ENCODE assay signal across 8 cellular contexts in genomic region chr11:62394825-62395538, GRCh38. TPM values are rescaled to one million over a fixed set of nuclear protein-coding genes. Genes with fewer than 3 reads are reported as not detected.
A peak's percentile ranks its signal among the peaks of the same experiment; 100 is the strongest.
DNase-seq lines count a peak whose midpoint lies in the region; ATAC-seq lines count a peak whose summit lies in the region.

No MANE protein-coding gene starts in this region.

- H3K9me3 Mint-ChIP-seq in CD8-positive, alpha-beta memory T cell: no peaks in the 10 kb centered on the region
- no peaks in the 10 kb centered on the region for H3K9me3 Mint-ChIP-seq in activated CD8-positive, alpha-beta memory T cell treated with anti-CD3 and anti-CD28 coated beads, Interleukin-2, amount 10 ng/mL, durations not matched to agents 7 days and 5 days (ENCODE audit: low read depth)

- no peak overlapping the region for H3K4me3 Mint-ChIP-seq in CD8-positive, alpha-beta memory T cell
- no peak overlapping the region for H3K4me3 Mint-ChIP-seq in activated CD8-positive, alpha-beta memory T cell treated with anti-CD3 and anti-CD28 coated beads, Interleukin-2, amount 10 ng/mL, durations not matched to agents 7 days and 5 days

- no peak overlapping the region for H3K27ac Mint-ChIP-seq in CD8-positive, alpha-beta memory T cell
- no peak overlapping the region for H3K27ac Mint-ChIP-seq in activated CD8-positive, alpha-beta memory T cell treated with anti-CD3 and anti-CD28 coated beads, Interleukin-2, amount 10 ng/mL, durations not matched to agents 7 days and 5 days

- H3K36me3 Mint-ChIP-seq in CD8-positive, alpha-beta memory T cell: no peaks in the 10 kb centered on the region
- no peaks in the 10 kb centered on the region for H3K36me3 Mint-ChIP-seq in activated CD8-positive, alpha-beta memory T cell treated with anti-CD3 and anti-CD28 coated beads, Interleukin-2, amount 10 ng/mL, durations not matched to agents 7 days and 5 days

- no peak overlapping the region for H3K4me3 ChIP-seq in CD8-positive, alpha-beta memory T cell (ENCODE audit: low read length)

- peaks cover 19% of the 10 kb centered on the region for H3K4me1 ChIP-seq in CD8-positive, alpha-beta memory T cell (ENCODE audit: insufficient read depth, low read length)

- no peak overlapping the region for H3K27ac ChIP-seq in CD8-positive, alpha-beta memory T cell (ENCODE audit: low read depth, low read length)

- H3K9me3 ChIP-seq in CD8-positive, alpha-beta memory T cell (ENCODE audit: low read length): no peaks in the 10 kb centered on the region

- peaks cover 0 to 2% of the 10 kb centered on the region in 2 donors for H3K27me3 Mint-ChIP-seq in CD8-positive, alpha-beta memory T cell
- peaks cover 13% of the 10 kb centered on the region for H3K27me3 Mint-ChIP-seq in activated CD8-positive, alpha-beta memory T cell treated with anti-CD3 and anti-CD28 coated beads, Interleukin-2, amount 10 ng/mL, durations not matched to agents 7 days and 5 days

- peaks cover 10 to 20% (median 16%) of the 10 kb centered on the region in 3 donors for H3K4me1 Mint-ChIP-seq in CD8-positive, alpha-beta memory T cell
- peaks cover 6% of the 10 kb centered on the region for H3K4me1 Mint-ChIP-seq in activated CD8-positive, alpha-beta memory T cell treated with anti-CD3 and anti-CD28 coated beads, Interleukin-2, amount 10 ng/mL, durations not matched to agents 7 days and 5 days

- no peaks in the 10 kb centered on the region for H3K36me3 ChIP-seq in CD8-positive, alpha-beta memory T cell (ENCODE audit: insufficient read depth, low read length)

- H3K27me3 ChIP-seq in CD8-positive, alpha-beta memory T cell (ENCODE audit: insufficient read depth, low read length, poor library complexity, severe bottlenecking): no peaks in the 10 kb centered on the region

- POLR2A ChIA-PET in CD8-positive, alpha-beta memory T cell (lab: Charles Lee): interaction anchor here (0.6 to 0.7 kb wide), 2 partner anchors 66 to 67 kb away, joined by 4 to 7 read pairs; no protein-coding TSS in a partner anchor

- CTCF ChIA-PET in CD8-positive, alpha-beta memory T cell (lab: Charles Lee): interaction anchor here (0.6 to 3.4 kb wide), 28 partner anchors 8 to 468 kb away, joined by 3 to 37 read pairs (median 4); partner anchors contain the start of genes ASRGL1 and TMEM179B
- CTCF ChIA-PET in activated CD8-positive, alpha-beta memory T cell treated with anti-CD3 and anti-CD28 coated beads, Interleukin-2, amount 10 ng/mL, durations not matched to agents 7 days and 5 days (lab: Charles Lee): interaction anchor here (0.6 to 6.9 kb wide), 39 partner anchors 9 to 299 kb away, joined by 3 to 73 read pairs (median 5); partner anchors contain the start of genes SCGB1A1 and TUT1

- ATAC-seq in activated CD8-positive, alpha-beta memory T cell treated with anti-CD3 and anti-CD28 coated beads, Interleukin-2, amount 10 ng/mL, durations not matched to agents 7 days and 5 days: peak; percentile 90
- ATAC-seq in GM21528 (IDR thresholded peaks at IDR 0.05; ENCODE audit: low FRiP score, unreplicated experiment): no peak

- peak; percentile 22 to 62 (median 52) for DNase-seq in CD8-positive, alpha-beta memory T cell
- DNase-seq in HS-27A (ENCODE audit: low read depth) (peak; percentile 88), NCI-H748 treated with DMSO at 0.1 percent for 48 hours (lab: John Stamatoyannopoulos, UW) (peak; percentile 81), epidermal melanocyte (ENCODE audit: insufficient read length, low spot score) (peak; percentile 82), medulla oblongata (ENCODE audit: extremely low spot score) (peak; percentile 96)
- peak; percentile 71 for DNase-seq in activated CD8-positive, alpha-beta memory T cell treated with anti-CD3 and anti-CD28 coated beads, Interleukin-2, amount 10 ng/mL, durations not matched to agents 7 days and 5 days
- peak; percentile 14 to 60 (median 35) for DNase-seq in stimulated activated naive CD4-positive, alpha-beta T cell (lab: John Stamatoyannopoulos, UW)

RNA-seq across cellular contexts. Expression of gene SCGB1A1, which starts 23.9 kb away (rescaled TPM):
- total RNA-seq in CD8-positive, alpha-beta memory T cell: not detected
- not detected for polyA plus RNA-seq in CD8-positive, alpha-beta memory T cell
- total RNA-seq in activated CD8-positive, alpha-beta memory T cell treated with anti-CD3 and anti-CD28 coated beads, Interleukin-2, amount 10 ng/mL, durations not matched to agents 7 days and 5 days: not detected

RNA-seq across cellular contexts. Expression of gene ASRGL1, which starts 57.7 kb away (rescaled TPM):
- 1 to 10 TPM; 6.1 to 6.5 TPM for total RNA-seq in CD8-positive, alpha-beta memory T cell
- 2.7 TPM for polyA plus RNA-seq in CD8-positive, alpha-beta memory T cell
- total RNA-seq in activated CD8-positive, alpha-beta memory T cell treated with anti-CD3 and anti-CD28 coated beads, Interleukin-2, amount 10 ng/mL, durations not matched to agents 7 days and 5 days: 1 to 10 TPM; 3.7 to 9.0 TPM

Comparison
In these comparisons a context has a peak if more than half of its experiments do, and no peak if none do; other contexts are left out.
1. DNase-seq: peak in every context shown above with its lines; median percentile 96 in medulla oblongata; 88 in HS-27A; 82 in epidermal melanocyte; 81 in NCI-H748 treated with DMSO at 0.1 percent for 48 hours; 71 in activated CD8-positive, alpha-beta memory T cell treated with anti-CD3 and anti-CD28 coated beads, Interleukin-2, amount 10 ng/mL, durations not matched to agents 7 days and 5 days; 52 in CD8-positive, alpha-beta memory T cell; 35 in stimulated activated naive CD4-positive, alpha-beta T cell.